29 cellular contexts compared by ENCODE assay signal in genomic region chr7:155497149-155497901, GRCh38. TPM values are rescaled to one million over a fixed set of nuclear protein-coding genes. Genes with fewer than 3 reads are reported as not detected.
"Had no signal": no experiment of that assay in that cellular context is flagged by ENCODE, and none has a peak within 500 bp of the region (broad histone marks: within the 10 kb centered on the region; RNA-seq: fewer than 3 reads in every experiment).

No MANE protein-coding gene starts in this region.

- H3K27ac Mint-ChIP-seq: activated B cell treated with CpG ODN at 0.5 μM for 24 hours; activated CD4-positive, alpha-beta T cell treated with anti-CD3 and anti-CD28 coated beads for 36 hours; activated naive CD8-positive, alpha-beta T cell; activated T-helper 2 cell treated with anti-CD3 and anti-CD28 coated beads, Interferon-gamma antibody, Interleukin-2, Interleukin-4, amounts not matched to agents 10 μg/mL and 5 μg/mL and 100 μg/mL, durations not matched to agents 14 hours and 24 hours and 36 hours; naive thymus-derived CD4-positive, alpha-beta T cell had no signal

- H3K9me3 Mint-ChIP-seq: activated B cell treated with CpG ODN at 0.5 μM for 24 hours; activated T-cell treated with anti-CD3 and anti-CD28 coated beads, Interleukin-2, amount 50 U/mL, for 4 hours; activated T-helper 2 cell treated with anti-CD3 and anti-CD28 coated beads, Interferon-gamma antibody, Interleukin-2, Interleukin-4, amounts not matched to agents 10 μg/mL and 5 μg/mL and 100 μg/mL, durations not matched to agents 14 hours and 24 hours and 36 hours had no signal

- H3K27me3 ChIP-seq: ovary, thyroid gland had no signal

- ATAC-seq: activated CD4-positive, alpha-beta T cell treated with anti-CD3 and anti-CD28 coated beads for 36 hours; activated T-cell treated with anti-CD3 and anti-CD28 coated beads, Interleukin-2, amount 50 U/mL, for 4 hours; heart right ventricle had no signal

- H3K9me3 ChIP-seq: adrenal gland, heart right ventricle, left ventricle myocardium inferior, ovary, prostate gland, spleen, thyroid gland had no signal

- DNase-seq: activated B cell treated with CpG ODN at 0.5 μM for 24 hours; activated CD4-positive, alpha-beta T cell treated with anti-CD3 and anti-CD28 coated beads for 36 hours; activated CD4-positive, alpha-beta T cell treated with anti-CD3 and anti-CD28 coated beads, Interleukin-2, amount 50 U/mL, for 4 hours; activated CD8-positive, alpha-beta memory T cell treated with anti-CD3 and anti-CD28 coated beads, Interleukin-2, amount 50 U/mL, for 48 hours; activated naive CD4-positive, alpha-beta T cell; activated T-cell treated with anti-CD3 and anti-CD28 coated beads, Interleukin-2, amount 50 U/mL, for 4 hours; adrenal gland; cerebellar nuclear complex; foreskin fibroblast; heart right ventricle; left ventricle myocardium inferior; naive thymus-derived CD4-positive, alpha-beta T cell; ovary; spleen; stimulated activated CD4-positive, alpha-beta T cell treated with anti-CD3 and anti-CD28 coated beads, Interleukin-4, amount 100 ng/mL, for 1 hour; stimulated activated naive CD4-positive, alpha-beta T cell treated with Interleukin-2 at 50 U/mL for 16 hours; T-helper 9 cell; thyroid gland had no signal

- H3K36me3 ChIP-seq: adrenal gland, heart right ventricle, left ventricle myocardium inferior, ovary, prostate gland, spleen, thyroid gland had no signal

- H3K4me3 Mint-ChIP-seq: activated B cell treated with CpG ODN at 0.5 μM for 24 hours; activated CD4-positive, alpha-beta T cell treated with anti-CD3 and anti-CD28 coated beads for 36 hours; activated naive CD8-positive, alpha-beta T cell; activated T-cell treated with anti-CD3 and anti-CD28 coated beads, Interleukin-2, amount 50 U/mL, for 4 hours; naive thymus-derived CD4-positive, alpha-beta T cell had no signal

- H3K27ac ChIP-seq: adrenal gland, coronary artery, heart right ventricle, left ventricle myocardium inferior, ovary, prostate gland, spleen, thyroid gland had no signal

- H3K36me3 Mint-ChIP-seq: activated naive CD8-positive, alpha-beta T cell; naive thymus-derived CD4-positive, alpha-beta T cell had no signal

- H3K4me1 ChIP-seq: adrenal gland, heart right ventricle, left ventricle myocardium inferior, prostate gland, spleen, thyroid gland had no signal

- H3K4me3 ChIP-seq: adrenal gland, coronary artery, heart right ventricle, left ventricle myocardium inferior, ovary, prostate gland, spleen, thyroid gland had no signal

- H3K4me1 Mint-ChIP-seq: activated B cell treated with CpG ODN at 0.5 μM for 24 hours; activated CD4-positive, alpha-beta T cell treated with anti-CD3 and anti-CD28 coated beads for 36 hours; naive thymus-derived CD4-positive, alpha-beta T cell had no signal

RNA-seq across cellular contexts. Expression of gene EN2, which starts 39.4 kb away (rescaled TPM):
- total RNA-seq: activated B cell treated with CpG ODN at 0.5 μM for 24 hours; activated CD4-positive, alpha-beta T cell treated with anti-CD3 and anti-CD28 coated beads for 36 hours; activated CD8-positive, alpha-beta memory T cell treated with anti-CD3 and anti-CD28 coated beads for 36 hours; activated T-cell treated with anti-CD3 and anti-CD28 coated beads, Interleukin-2, amount 50 U/mL, for 4 hours; activated T-helper 2 cell treated with anti-CD3 and anti-CD28 coated beads, Interferon-gamma antibody, Interleukin-2, Interleukin-4, amounts not matched to agents 10 μg/mL and 5 μg/mL and 100 μg/mL, durations not matched to agents 14 hours and 24 hours and 36 hours; bronchial epithelial cell; epithelial cell of proximal tubule; fibroblast of lung; lung microvascular endothelial cell; naive thymus-derived CD4-positive, alpha-beta T cell; spleen; T-helper 1 cell treated with Interleukin-12 subunit alpha and Interleukin-12 subunit beta and Interleukin-4 antibody, amounts not matched to agents 30 ng/mL and 1 ng/mL, for 36 hours had no signal

RNA-seq across cellular contexts. Expression of gene CNPY1, which starts 49.0 kb away (rescaled TPM):
- total RNA-seq: activated B cell treated with CpG ODN at 0.5 μM for 24 hours; activated CD4-positive, alpha-beta T cell treated with anti-CD3 and anti-CD28 coated beads for 36 hours; activated CD8-positive, alpha-beta memory T cell treated with anti-CD3 and anti-CD28 coated beads for 36 hours; activated T-cell treated with anti-CD3 and anti-CD28 coated beads, Interleukin-2, amount 50 U/mL, for 4 hours; activated T-helper 2 cell treated with anti-CD3 and anti-CD28 coated beads, Interferon-gamma antibody, Interleukin-2, Interleukin-4, amounts not matched to agents 10 μg/mL and 5 μg/mL and 100 μg/mL, durations not matched to agents 14 hours and 24 hours and 36 hours; adrenal gland; bronchial epithelial cell; epithelial cell of proximal tubule; fibroblast of lung; heart right ventricle; kidney epithelial cell; left ventricle myocardium inferior; lung microvascular endothelial cell; naive thymus-derived CD4-positive, alpha-beta T cell; ovary; prostate gland; spleen; T-helper 1 cell treated with Interleukin-12 subunit alpha and Interleukin-12 subunit beta and Interleukin-4 antibody, amounts not matched to agents 30 ng/mL and 1 ng/mL, for 36 hours; thyroid gland had no signal
